ENCODE assay signal across 3 cellular contexts in the genomic region with DNA sequence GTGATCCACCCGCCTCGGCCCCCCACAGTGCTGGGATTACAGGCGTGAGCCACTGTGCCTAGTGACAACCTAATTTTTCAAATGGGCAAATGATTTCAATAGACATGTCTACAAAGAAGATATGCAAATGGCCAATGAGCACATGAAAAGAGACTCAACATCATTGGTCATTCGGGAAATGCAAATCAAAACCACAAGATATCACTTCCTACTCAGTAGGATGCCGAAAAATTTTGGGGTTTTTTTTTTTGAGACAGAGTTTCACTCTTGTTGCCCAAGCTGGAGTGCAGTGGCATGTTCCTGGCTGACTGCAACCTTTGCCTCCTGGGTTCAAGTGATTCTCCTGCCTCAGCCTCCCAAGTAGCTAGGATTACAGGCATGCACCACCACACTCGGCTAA. TPM values are rescaled to one million over a fixed set of nuclear protein-coding genes. Genes with fewer than 3 reads are reported as not detected.
"Had no signal": no experiment of that assay in that cellular context is flagged by ENCODE, and none has a peak within 500 bp of the region (broad histone marks: within the 10 kb centered on the region; RNA-seq: fewer than 3 reads in every experiment).

No MANE protein-coding gene starts in this region.

RNA-seq across cellular contexts. Expression of gene SVOPL, which starts 13.1 kb away (rescaled TPM):
- total RNA-seq: HT-29, IMR-90, K562 had no signal
